In the genomic region with DNA sequence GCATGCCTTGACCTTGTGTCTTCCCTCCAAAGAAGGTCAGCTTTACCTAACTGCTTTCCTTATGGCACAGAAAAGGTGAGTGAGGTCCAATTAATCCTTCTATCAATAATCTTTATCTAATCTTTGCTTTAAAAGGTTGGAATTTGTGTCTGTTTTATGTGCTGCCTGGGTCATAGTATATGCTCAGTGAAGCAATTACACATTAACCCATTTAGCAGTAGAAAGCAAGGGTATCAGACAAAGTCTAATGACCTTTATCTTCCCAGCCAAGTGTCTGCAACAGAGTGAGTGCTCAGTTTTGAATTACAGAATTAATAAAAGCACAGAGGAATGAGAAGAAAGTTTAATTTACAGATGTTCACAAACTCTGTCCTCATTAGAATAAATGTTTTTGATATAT, we compare ENCODE assay signal across 1 cellular context.
TF ChIP-seq lines count a peak whose summit lies in the region.

No MANE protein-coding gene starts in this region.

TF ChIP-seq in HepG2, 621 proteins besides CTCF, POLR2A, EP300 and RAD21:
- TF ChIP-seq ZNF629 (CRISPR knock-in tag; conservative IDR thresholded peaks at IDR 0.05), result peak; percentile 75
